In the genomic region with DNA sequence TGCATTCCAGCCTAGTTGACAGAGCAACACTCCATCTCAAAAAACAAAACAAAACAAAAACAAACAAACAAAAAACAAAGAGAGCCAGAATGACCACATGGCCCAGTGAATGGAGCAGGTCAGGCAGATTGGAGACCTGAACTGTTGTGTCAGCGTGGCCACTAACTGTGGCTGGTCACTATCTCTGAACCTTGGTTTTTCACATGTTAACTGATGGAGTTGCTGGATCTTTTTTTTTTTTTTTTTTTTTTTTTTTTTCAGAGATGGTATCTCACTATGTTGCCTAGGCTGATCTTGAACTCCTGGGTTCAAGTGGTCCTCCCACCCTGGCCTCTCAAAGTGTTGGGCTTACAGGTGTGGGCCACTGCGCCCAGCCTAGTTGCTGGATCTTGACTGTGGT, we compare ENCODE assay signal across 8 cellular contexts. TPM values are rescaled to one million over a fixed set of nuclear protein-coding genes. Genes with fewer than 3 reads are reported as not detected.
"Had no signal": no experiment of that assay in that cellular context is flagged by ENCODE, and none has a peak within 500 bp of the region (broad histone marks: within the 10 kb centered on the region; RNA-seq: fewer than 3 reads in every experiment).

No MANE protein-coding gene starts in this region.

- H3K4me2 ChIP-seq: GM23338, KMS-11 had no signal

- ATAC-seq: GM23338 had no signal

- H3K4me3 ChIP-seq: GM23338, HAP-1 had no signal

- H3K9me3 ChIP-seq: HAP-1 had no signal

- H3K9ac ChIP-seq: KMS-11 had no signal

- H3K36me3 ChIP-seq: HAP-1 had no signal

- DNase-seq: H7, HFFc6, IMR-90, KBM-7 had no signal

- H3K27ac ChIP-seq: KMS-11 had no signal

- H2AFZ ChIP-seq: GM23338 had no signal

RNA-seq across cellular contexts. Expression of a gene that starts 31.8 kb away (rescaled TPM):
- total RNA-seq: HT-29 had no signal
